26 cellular contexts compared by ENCODE assay signal in the genomic region with DNA sequence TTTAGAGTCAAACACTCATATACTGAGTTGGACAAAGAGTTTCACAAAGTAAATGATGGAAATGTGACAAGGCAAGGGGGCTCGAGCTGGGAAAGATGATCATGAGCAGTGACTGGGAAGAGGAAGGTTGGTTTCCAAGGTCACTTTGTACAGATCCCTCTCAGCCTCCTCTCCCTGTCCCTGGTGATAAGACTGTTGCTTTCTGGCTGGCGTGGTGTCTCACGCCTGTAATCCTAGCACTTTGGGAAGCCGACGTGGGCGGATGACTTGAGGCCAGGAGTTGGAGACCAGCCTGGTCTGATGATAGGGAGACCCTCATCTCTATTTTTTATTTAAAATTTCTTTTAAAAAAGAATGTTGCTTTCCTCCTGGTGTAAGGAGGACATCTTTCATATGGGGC.
"Had no signal": no experiment of that assay in that cellular context is flagged by ENCODE, and none has a peak within 500 bp of the region (broad histone marks: within the 10 kb centered on the region; RNA-seq: fewer than 3 reads in every experiment).

No MANE protein-coding gene starts in this region.

- H3K4me3 ChIP-seq: body of pancreas, breast epithelium, Peyer's patch, SJSA1 had no signal

- H3K27ac Mint-ChIP-seq: activated CD4-positive, alpha-beta T cell treated with anti-CD3 and anti-CD28 coated beads, Interleukin-2, amount 10 ng/mL, durations not matched to agents 24 days and 14 days; activated CD8-positive, alpha-beta T cell treated with anti-CD3 and anti-CD28 coated beads for 36 hours; activated naive CD4-positive, alpha-beta T cell treated with anti-CD3 and anti-CD28 coated beads, Interleukin-2, amount 50 U/mL, for 24 hours; activated naive CD8-positive, alpha-beta T cell treated with anti-CD3 and anti-CD28 coated beads, Interleukin-2, amount 10 ng/mL, durations not matched to agents 7 days and 5 days; activated T-cell treated with anti-CD3 and anti-CD28 coated beads, Interleukin-2, amount 50 U/mL, for 24 hours; activated T-helper 2 cell treated with anti-CD3 and anti-CD28 coated beads, Interferon-gamma antibody, Interleukin-2, Interleukin-4, amounts not matched to agents 10 μg/mL and 5 μg/mL and 100 μg/mL, durations not matched to agents 14 hours and 24 hours and 36 hours; T-helper 1 cell treated with Interleukin-12 subunit alpha and Interleukin-12 subunit beta and Interleukin-4 antibody, amounts not matched to agents 30 μg/mL and 1 μg/mL, for 36 hours; T-helper 2 cell treated with Interferon-gamma antibody and Interleukin-4, amounts not matched to agents 5 μg/mL and 100 μg/mL, for 36 hours had no signal

- H3K4me1 Mint-ChIP-seq: activated naive CD4-positive, alpha-beta T cell treated with anti-CD3 and anti-CD28 coated beads, Interleukin-2, amount 50 U/mL, for 24 hours had no signal

- H3K9me3 Mint-ChIP-seq: activated CD4-positive, alpha-beta T cell treated with anti-CD3 and anti-CD28 coated beads, Interleukin-2, amount 10 ng/mL, durations not matched to agents 24 days and 14 days; activated CD8-positive, alpha-beta T cell treated with anti-CD3 and anti-CD28 coated beads for 36 hours; activated naive CD4-positive, alpha-beta T cell treated with anti-CD3 and anti-CD28 coated beads, Interleukin-2, amount 50 U/mL, for 24 hours; activated naive CD8-positive, alpha-beta T cell treated with anti-CD3 and anti-CD28 coated beads, Interleukin-2, amount 10 ng/mL, durations not matched to agents 7 days and 5 days; activated T-cell treated with anti-CD3 and anti-CD28 coated beads, Interleukin-2, amount 50 U/mL, for 24 hours; activated T-helper 2 cell treated with anti-CD3 and anti-CD28 coated beads, Interferon-gamma antibody, Interleukin-2, Interleukin-4, amounts not matched to agents 10 μg/mL and 5 μg/mL and 100 μg/mL, durations not matched to agents 14 hours and 24 hours and 36 hours; T-helper 1 cell treated with Interleukin-12 subunit alpha and Interleukin-12 subunit beta and Interleukin-4 antibody, amounts not matched to agents 30 μg/mL and 1 μg/mL, for 36 hours; T-helper 2 cell treated with Interferon-gamma antibody and Interleukin-4, amounts not matched to agents 5 μg/mL and 100 μg/mL, for 36 hours had no signal

- H3K4me3 Mint-ChIP-seq: activated CD4-positive, alpha-beta T cell treated with anti-CD3 and anti-CD28 coated beads, Interleukin-2, amount 10 ng/mL, durations not matched to agents 24 days and 14 days; activated CD8-positive, alpha-beta T cell treated with anti-CD3 and anti-CD28 coated beads for 36 hours; activated naive CD4-positive, alpha-beta T cell treated with anti-CD3 and anti-CD28 coated beads, Interleukin-2, amount 50 U/mL, for 24 hours; activated naive CD8-positive, alpha-beta T cell treated with anti-CD3 and anti-CD28 coated beads, Interleukin-2, amount 10 ng/mL, durations not matched to agents 7 days and 5 days; activated T-cell treated with anti-CD3 and anti-CD28 coated beads, Interleukin-2, amount 50 U/mL, for 24 hours; T-helper 1 cell treated with Interleukin-12 subunit alpha and Interleukin-12 subunit beta and Interleukin-4 antibody, amounts not matched to agents 30 μg/mL and 1 μg/mL, for 36 hours; T-helper 2 cell treated with Interferon-gamma antibody and Interleukin-4, amounts not matched to agents 5 μg/mL and 100 μg/mL, for 36 hours had no signal

- H3K36me3 ChIP-seq: breast epithelium, Peyer's patch, SJSA1 had no signal

- H3K27ac ChIP-seq: body of pancreas, breast epithelium, Peyer's patch, SJSA1 had no signal

- ATAC-seq: activated CD8-positive, alpha-beta T cell treated with anti-CD3 and anti-CD28 coated beads for 36 hours; body of pancreas had no signal

- H3K4me1 ChIP-seq: body of pancreas, breast epithelium, Peyer's patch had no signal

- H3K4me2 ChIP-seq: SK-N-SH had no signal

- H3K9me2 ChIP-seq: SK-N-SH had no signal

- DNase-seq: activated CD4-positive, alpha-beta T cell treated with anti-CD3 and anti-CD28 coated beads, Interleukin-2, amount 10 ng/mL, durations not matched to agents 24 days and 14 days; activated CD4-positive, alpha-beta T cell treated with anti-CD3 and anti-CD28 coated beads, Interleukin-2, amount 50 U/mL, for 4 hours; activated CD8-positive, alpha-beta T cell treated with anti-CD3 and anti-CD28 coated beads for 36 hours; activated gamma-delta T cell; activated naive CD4-positive, alpha-beta T cell treated with Interleukin-2 at 50 U/mL for 16 hours; activated naive CD8-positive, alpha-beta T cell treated with anti-CD3 and anti-CD28 coated beads, Interleukin-2, amount 10 ng/mL, durations not matched to agents 7 days and 5 days; activated T-cell treated with anti-CD3 and anti-CD28 coated beads, Interleukin-2, amount 50 U/mL, for 24 hours; amygdala; body of pancreas; NCI-H1105 treated with DMSO at 0.1 percent for 48 hours; NCI-H1436; NCI-H1694; NCI-H1930; NCI-H510A; NCI-H526 treated with DMSO at 0.1 percent for 48 hours; NCI-H774; Peyer's patch; RPMI8226; SHP77 treated with DMSO at 0.1 percent for 48 hours; SK-N-SH had no signal

- H3K9ac ChIP-seq: SK-N-SH had no signal

- H3K27me3 Mint-ChIP-seq: activated naive CD4-positive, alpha-beta T cell treated with anti-CD3 and anti-CD28 coated beads, Interleukin-2, amount 50 U/mL, for 24 hours had no signal

- H3K36me3 Mint-ChIP-seq: activated naive CD4-positive, alpha-beta T cell treated with anti-CD3 and anti-CD28 coated beads, Interleukin-2, amount 50 U/mL, for 24 hours; activated naive CD8-positive, alpha-beta T cell treated with anti-CD3 and anti-CD28 coated beads, Interleukin-2, amount 10 ng/mL, durations not matched to agents 7 days and 5 days had no signal

- H3K27me3 ChIP-seq: body of pancreas, breast epithelium, Peyer's patch, SJSA1 had no signal

- H3K9me3 ChIP-seq: body of pancreas, breast epithelium, Peyer's patch, SJSA1, SK-N-SH had no signal
